In genomic region chr1:27568247-27569087, GRCh38 we compare ENCODE assay signal across 8 cellular contexts. TPM values are rescaled to one million over a fixed set of nuclear protein-coding genes. Genes with fewer than 3 reads are reported as not detected.
A peak's percentile ranks its signal among the peaks of the same experiment; 100 is the strongest.
DNase-seq lines count a peak whose midpoint lies in the region; ATAC-seq and TF ChIP-seq lines count a peak whose summit lies in the region.

No MANE protein-coding gene starts in this region.

- H3K9me3 ChIP-seq in SK-N-SH (no peaks in the 10 kb centered on the region), upper lobe of right lung (no peaks in the 10 kb centered on the region)

- no peaks in the 10 kb centered on the region for H3K27me3 ChIP-seq in SK-N-SH (ENCODE audit: insufficient read depth)
- no peaks in the 10 kb centered on the region for H3K27me3 ChIP-seq in upper lobe of right lung

- H4K20me1 ChIP-seq in SK-N-SH (ENCODE audit: insufficient read depth) = peaks cover 68% of the 10 kb centered on the region

- WGBS in SK-N-SH (ENCODE audit: low lambda C conversion rate) = 38% methylated on average over 8 of the region's 66 CpGs

- intact Hi-C loops in Right ventricle myocardium inferior (cut with DNase I) = no loop called here
- intact Hi-C loops in posterior vena cava (cut with DNase I) = no loop called here
- intact Hi-C loops in upper lobe of right lung (cut with DNase I) = no loop called here

- peak; percentile 70 for TF ChIP-seq CTCF in SK-N-SH (IDR thresholded peaks at IDR 0.05)
- peak; percentile 63 for TF ChIP-seq CTCF in upper lobe of right lung (IDR thresholded peaks at IDR 0.05)

- no peak overlapping the region for H3K27ac Mint-ChIP-seq in activated naive CD8-positive, alpha-beta T cell

- H3K9me2 ChIP-seq in SK-N-SH = no peaks in the 10 kb centered on the region

- H3K27ac ChIP-seq in SK-N-SH (ENCODE audit: low read depth in 2 of 2, low read length in 1 of 2) (no peak overlapping the region), upper lobe of right lung (peak overlapping the region; percentile 65)

- peak; percentile 94 for DNase-seq in DMS53 treated with DMSO at 0.1 percent for 48 hours (lab: John Stamatoyannopoulos, UW; ENCODE audit: unreplicated experiment)
- DNase-seq in Jurkat, Clone E6-1 (ENCODE audit: low read depth, low spot score) = peak; percentile 90
- DNase-seq in SK-N-SH = peak; percentile 99
- peak; percentile 98 for DNase-seq in Right ventricle myocardium inferior (ENCODE audit: missing footprints)
- DNase-seq in posterior vena cava (ENCODE audit: low spot score) = peak; percentile 97
- DNase-seq in upper lobe of right lung = peak; percentile 98

- no peak overlapping the region for H3K9ac ChIP-seq in SK-N-SH

- POLR2A ChIA-PET in SK-N-SH (lab: Yijun Ruan, JAX) = interaction anchor here (0.6 to 1.8 kb wide), 3 partner anchors 32 to 35 kb away, joined by 3 to 4 read pairs (median 3); partner anchors contain the start of gene AHDC1

- H3K36me3 ChIP-seq in SK-N-SH (replicated peaks in 1 of 2; ENCODE audit: control insufficient read depth in 1 of 2, insufficient read depth in 2 of 2, low read length in 1 of 2) (no peaks in the 10 kb centered on the region), upper lobe of right lung (no peaks in the 10 kb centered on the region)

- H3K27me3 Mint-ChIP-seq in activated naive CD8-positive, alpha-beta T cell = no peaks in the 10 kb centered on the region

- no peak overlapping the region for H2AFZ ChIP-seq in SK-N-SH (ENCODE audit: low read depth)

- peaks cover 65% of the 10 kb centered on the region for H3K79me2 ChIP-seq in SK-N-SH (ENCODE audit: insufficient read depth)

- peaks cover 52 to 77% of the 10 kb centered on the region in 2 experiments; a peak in 3 of 4 replicates for H3K4me1 ChIP-seq in SK-N-SH (ENCODE audit: control insufficient read depth in 1 of 2, insufficient read depth in 2 of 2, low read depth in 1 of 2, low read length in 1 of 2)
- peaks cover 85% of the 10 kb centered on the region for H3K4me1 ChIP-seq in upper lobe of right lung

- no peaks in the 10 kb centered on the region for H3F3A ChIP-seq in SK-N-SH (replicated peaks; ENCODE audit: insufficient read depth)

- TF ChIP-seq RAD21 in SK-N-SH (IDR thresholded peaks at IDR 0.05; ENCODE audit: low read length) = peak; percentile 16; the same call in 1 of the 2 replicates

- no peak for TF ChIP-seq EP300 in SK-N-SH (IDR thresholded peaks at IDR 0.05; ENCODE audit: borderline replicate concordance in 1 of 2, low read depth in 1 of 2, low read length in 1 of 2)

- peak overlapping the region; percentile 80 for H3K4me3 Mint-ChIP-seq in activated naive CD8-positive, alpha-beta T cell

- H3K4me2 ChIP-seq in SK-N-SH = peak overlapping the region; percentile 75

- H3K36me3 Mint-ChIP-seq in activated naive CD8-positive, alpha-beta T cell = no peaks in the 10 kb centered on the region

- peak; percentile 83 for ATAC-seq in GM21717 (IDR thresholded peaks at IDR 0.05; ENCODE audit: unreplicated experiment)
- peak; percentile 84 for ATAC-seq in Right ventricle myocardium inferior
- peak; percentile 94 for ATAC-seq in upper lobe of right lung

- peaks cover 22% of the 10 kb centered on the region for H3K4me1 Mint-ChIP-seq in activated naive CD8-positive, alpha-beta T cell (ENCODE audit: low read depth)

- CTCF ChIA-PET in SK-N-SH (lab: Yijun Ruan, JAX) = interaction anchor here (0.6 to 24.8 kb wide), 26 partner anchors 9 to 1591 kb away, joined by 3 to 603 read pairs (median 3); partner anchors contain the start of genes AHDC1 and FAM76A

- H3K4me3 ChIP-seq in Jurkat, Clone E6-1 (ENCODE audit: low read length) = peak overlapping the region; percentile 42
- peak overlapping the region in 1 of 2 experiments; percentile 28; a peak in 2 of 4 replicates for H3K4me3 ChIP-seq in SK-N-SH (ENCODE audit: low read depth in 2 of 2, low read length in 1 of 2)
- H3K4me3 ChIP-seq in upper lobe of right lung = peak overlapping the region; percentile 39

- H3K9me3 Mint-ChIP-seq in activated naive CD8-positive, alpha-beta T cell (ENCODE audit: low read depth) = no peaks in the 10 kb centered on the region

TF ChIP-seq in SK-N-SH, 30 proteins besides CTCF, POLR2A, EP300 and RAD21:
- TF ChIP-seq RCOR1 (IDR thresholded peaks at IDR 0.05; ENCODE audit: low read length) (no peak), SMC3 (IDR thresholded peaks at IDR 0.05; ENCODE audit: low read depth, low read length) (peak; percentile 39; the same call in 1 of the 2 replicates), MAX (IDR thresholded peaks at IDR 0.05; ENCODE audit: low read depth) (0 out of 2 replicates have a peak, but pooled peaks have one; percentile 30)

RNA-seq across cellular contexts. Expression of gene AHDC1, which starts 35.5 kb away (rescaled TPM):
- 14.8 TPM for polyA plus RNA-seq in Jurkat, Clone E6-1 (2012; ENCODE audit: insufficient read depth, insufficient read length)
- 3.1 and 8.5 TPM in 2 replicates for polyA plus RNA-seq in SK-N-SH (2012; rRNA removed)
- 3.2 and 4.4 TPM in 2 replicates for polyA plus RNA-seq in SK-N-SH (2012; cell fraction: cytosol; rRNA removed)
- polyA plus RNA-seq in SK-N-SH (2012; cell fraction: nucleus; rRNA removed) = 19.2 and 28.1 TPM in 2 replicates
- total RNA-seq in Right ventricle myocardium inferior (51.2 TPM), posterior vena cava (10 to 100 TPM; 54.5 to 58.3 TPM), upper lobe of right lung (34.2 TPM)
